ENCODE assay signal across 8 cellular contexts in the genomic region with DNA sequence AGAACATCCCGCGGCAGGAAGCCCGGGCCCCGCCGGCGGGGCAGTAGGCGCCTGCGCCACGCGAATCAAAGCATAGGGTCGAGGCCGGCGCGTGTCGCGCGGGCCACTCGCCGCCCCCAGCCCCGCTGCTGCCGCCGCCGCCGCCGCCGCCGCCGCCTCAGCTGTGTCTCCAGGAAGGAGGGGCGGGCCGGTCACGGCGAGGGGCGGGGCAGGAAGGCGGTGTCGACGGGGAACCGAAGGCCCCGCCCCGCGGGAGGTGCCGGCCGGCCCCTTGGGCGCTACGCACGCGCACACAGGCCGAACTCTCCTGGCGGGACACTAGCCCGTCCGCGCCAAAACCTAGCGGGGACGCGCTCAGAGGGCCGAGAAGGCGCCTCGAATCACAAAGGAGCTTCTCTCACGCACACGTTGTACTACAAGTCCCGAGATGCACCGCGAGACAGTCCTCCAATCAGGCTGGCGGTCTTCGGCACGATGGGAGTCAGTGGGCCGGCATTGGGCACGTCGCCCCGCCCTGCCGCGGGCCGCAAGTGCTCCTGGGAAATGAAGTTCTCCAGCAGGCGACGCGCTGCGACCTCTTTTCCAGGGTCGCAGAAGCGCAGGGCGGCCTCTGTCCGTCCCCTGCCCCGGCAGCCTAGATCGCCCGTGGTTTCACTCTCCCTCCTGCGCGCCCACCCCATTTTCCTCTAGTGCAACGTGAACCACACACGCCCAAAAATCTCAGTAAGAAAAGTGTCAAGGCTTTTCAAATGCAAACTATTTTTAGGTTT. TPM values are rescaled to one million over a fixed set of nuclear protein-coding genes. Genes with fewer than 3 reads are reported as not detected.
DNase-seq lines count a peak whose midpoint lies in the region; TF ChIP-seq lines count a peak whose summit lies in the region.

A gene (minus strand): TSS at position 171 of the 770 bp plus-strand sequence. CDS start 164 bp downstream, at position 7.

- H3K4me3 ChIP-seq in MG63 (peak within 1 kb of the TSS; percentile 61), fibroblast of the aortic adventitia (ENCODE audit: low read depth, low read length) (peak within 1 kb of the TSS; percentile 84)

- H3K27me3 Mint-ChIP-seq in H9 (ENCODE audit: low read depth) (no peaks in the 10 kb centered on the region), nephron (ENCODE audit: low read depth) (peaks cover 5% of the 10 kb centered on the region)
- no peaks in the 10 kb centered on the region for H3K27me3 Mint-ChIP-seq in stimulated activated naive CD8-positive, alpha-beta T cell treated with anti-CD3 and anti-CD28 coated beads, Interleukin-15, Interleukin-2, amounts not matched to agents 100 ng/mL and 50 ng/mL, for 24 hours

- H2BK20ac ChIP-seq in H9 (ENCODE audit: low read depth, low read length, poor library complexity, severe bottlenecking), result no peak within 1 kb of the TSS

- H3K27ac ChIP-seq in H9 (ENCODE audit: insufficient read length, low read depth, low read length), result no peak within 1 kb of the TSS

- no peak within 1 kb of the TSS for H2BK12ac ChIP-seq in H9 (ENCODE audit: insufficient read length, low read depth, low read length)

- H2BK5ac ChIP-seq in H9 (ENCODE audit: insufficient read length, low read length), result no peak within 1 kb of the TSS

- H3K23me2 ChIP-seq in H9 (ENCODE audit: insufficient read length, low read depth, low read length, poor library complexity, severe bottlenecking), result peaks cover 6% of the 10 kb centered on the region

- H3K36me3 Mint-ChIP-seq in H9 (ENCODE audit: insufficient read depth in 1 of 3, low read depth in 3 of 3), result no peaks in the 10 kb centered on the region; a peak in 1 of 7 replicates
- H3K36me3 Mint-ChIP-seq in nephron (ENCODE audit: low read depth), result no peaks in the 10 kb centered on the region
- H3K36me3 Mint-ChIP-seq in stimulated activated naive CD8-positive, alpha-beta T cell treated with anti-CD3 and anti-CD28 coated beads, Interleukin-15, Interleukin-2, amounts not matched to agents 100 ng/mL and 50 ng/mL, for 24 hours (ENCODE audit: low read depth), result peaks cover 8% of the 10 kb centered on the region

- H4K91ac ChIP-seq in H9 (ENCODE audit: insufficient read length, low read depth, low read length), result no peak within 1 kb of the TSS

- no peaks in the 10 kb centered on the region for H3K9me3 Mint-ChIP-seq in H9
- H3K9me3 Mint-ChIP-seq in nephron, result no peaks in the 10 kb centered on the region
- H3K9me3 Mint-ChIP-seq in stimulated activated naive CD8-positive, alpha-beta T cell treated with anti-CD3 and anti-CD28 coated beads, Interleukin-15, Interleukin-2, amounts not matched to agents 100 ng/mL and 50 ng/mL, for 24 hours, result peaks cover 4% of the 10 kb centered on the region

- peak within 1 kb of the TSS; percentile 80 for H3K18ac ChIP-seq in H9 (ENCODE audit: insufficient read length, low read depth, low read length)

- no peak within 1 kb of the TSS for H4K5ac ChIP-seq in H9 (ENCODE audit: insufficient read length, low read depth, low read length)

- H3K23ac ChIP-seq in H9 (ENCODE audit: insufficient read length, low read depth, low read length), result no peak within 1 kb of the TSS

- H3K9ac ChIP-seq in H9 (ENCODE audit: extremely low read depth, insufficient read length, low read length), result peak within 1 kb of the TSS; percentile 63

- no peak within 1 kb of the TSS for H3K4ac ChIP-seq in H9 (ENCODE audit: low read depth, low read length)

- H3K14ac ChIP-seq in H9 (ENCODE audit: insufficient read depth, low read length), result peak within 1 kb of the TSS; percentile 92

- no peaks in the 10 kb centered on the region for H3K9me3 ChIP-seq in H9 (ENCODE audit: control insufficient read depth, low read depth, low read length)
- H3K9me3 ChIP-seq in MG63, result no peaks in the 10 kb centered on the region

- H3K79me1 ChIP-seq in H9 (ENCODE audit: insufficient read depth, low read depth, low read length, poor library complexity, severe bottlenecking), result no peaks in the 10 kb centered on the region

- H3K4me2 ChIP-seq in H9 (ENCODE audit: insufficient read depth, insufficient read length, low read length), result peak within 1 kb of the TSS; percentile 75

- H3K27me3 ChIP-seq in H9 (ENCODE audit: insufficient read depth, low read length) (no peaks in the 10 kb centered on the region), MG63 (no peaks in the 10 kb centered on the region)

- WGBS in H9 (ENCODE audit: extremely low coverage, insufficient read length, low lambda C conversion rate), result no CpG with 5 or more reads among the region's 87 CpGs

- no peaks in the 10 kb centered on the region for H4K20me1 ChIP-seq in H9 (ENCODE audit: control insufficient read depth, insufficient read depth, insufficient read length)

- H3K36me3 ChIP-seq in MG63, result no peaks in the 10 kb centered on the region

- H3T11ph ChIP-seq in H9 (ENCODE audit: low read length), result no peak within 1 kb of the TSS

- no peak for TF ChIP-seq CTCF in H9 (conservative IDR thresholded peaks at IDR 0.05)
- TF ChIP-seq CTCF in fibroblast of the aortic adventitia (IDR thresholded peaks at IDR 0.05; ENCODE audit: insufficient read depth, low read length), result peak; percentile 12
- TF ChIP-seq CTCF in nephron (IDR thresholded peaks at IDR 0.05; ENCODE audit: unreplicated experiment in 3 of 3), result no peak

- H2BK120ac ChIP-seq in H9 (ENCODE audit: low read depth, low read length, poor library complexity, severe bottlenecking), result no peak within 1 kb of the TSS

- DNase-seq in ELF-1 (ENCODE audit: low read depth, low spot score) (peak; percentile 99), H9 (peak; percentile 98), MG63 (peak; percentile 94), SHP77 treated with DMSO at 0.1 percent for 48 hours (lab: John Stamatoyannopoulos, UW) (peak; percentile 98), fibroblast of the aortic adventitia (ENCODE audit: low read depth) (peak; percentile 99)
- DNase-seq in activated effector memory CD4-positive, alpha-beta T cell treated with anti-CD3 and anti-CD28 coated beads, Interleukin-2, amount 50 U/mL, for 16 hours, result peak; percentile 97

- H3K27ac Mint-ChIP-seq in H9, result peak within 1 kb of the TSS; percentile 57 to 95 (median 86)
- peak within 1 kb of the TSS; percentile 91 to 97 (median 95) for H3K27ac Mint-ChIP-seq in nephron
- H3K27ac Mint-ChIP-seq in stimulated activated naive CD8-positive, alpha-beta T cell treated with anti-CD3 and anti-CD28 coated beads, Interleukin-15, Interleukin-2, amounts not matched to agents 100 ng/mL and 50 ng/mL, for 24 hours, result peak within 1 kb of the TSS; percentile 95

- H2AK5ac ChIP-seq in H9 (ENCODE audit: insufficient read length, low read length), result no peak within 1 kb of the TSS

- H2AFZ ChIP-seq in H9 (ENCODE audit: low read length), result peak within 1 kb of the TSS; percentile 5

- no peak within 1 kb of the TSS for H3K56ac ChIP-seq in H9 (ENCODE audit: insufficient read length, low read depth, low read length)

- H3K4me1 Mint-ChIP-seq in H9, result peaks cover 21 to 26% of the 10 kb centered on the region in 2 experiments
- peaks cover 28% of the 10 kb centered on the region for H3K4me1 Mint-ChIP-seq in nephron
- H3K4me1 Mint-ChIP-seq in stimulated activated naive CD8-positive, alpha-beta T cell treated with anti-CD3 and anti-CD28 coated beads, Interleukin-15, Interleukin-2, amounts not matched to agents 100 ng/mL and 50 ng/mL, for 24 hours (ENCODE audit: low read depth), result peaks cover 31% of the 10 kb centered on the region

- no peak within 1 kb of the TSS for H4K8ac ChIP-seq in H9 (replicated peaks; ENCODE audit: insufficient read length, low read depth, low read length)

- H2BK15ac ChIP-seq in H9 (ENCODE audit: low read depth, low read length), result no peak within 1 kb of the TSS

- H3K79me2 ChIP-seq in H9 (ENCODE audit: insufficient read depth, low read length), result peaks cover 1% of the 10 kb centered on the region; the same call in 1 of the 2 replicates

- H3K4me3 Mint-ChIP-seq in H9 (peak within 1 kb of the TSS; percentile 78 to 86), nephron (peak within 1 kb of the TSS; percentile 92 to 94 (median 94))
- peak within 1 kb of the TSS; percentile 88 for H3K4me3 Mint-ChIP-seq in stimulated activated naive CD8-positive, alpha-beta T cell treated with anti-CD3 and anti-CD28 coated beads, Interleukin-15, Interleukin-2, amounts not matched to agents 100 ng/mL and 50 ng/mL, for 24 hours

- peaks cover 4% of the 10 kb centered on the region for H3K4me1 ChIP-seq in H9 (ENCODE audit: insufficient read depth, low read length)

RNA-seq across cellular contexts. Expression of the gene that starts here (rescaled TPM):
- 14.9 and 16.6 TPM in 2 replicates for total RNA-seq in H9 (2021)
- 0.53 and 4.8 TPM in 2 replicates for total RNA-seq in MG63 (2014; rRNA removed; shearing (Covaris generic); ENCODE audit: low replicate concordance)
- total RNA-seq in fibroblast of the aortic adventitia (ENCODE audit: low replicate concordance), result 6.2 and 10.8 TPM in 2 replicates
